Comparison of ENCODE assay signal across 17 cellular contexts in the genomic region with DNA sequence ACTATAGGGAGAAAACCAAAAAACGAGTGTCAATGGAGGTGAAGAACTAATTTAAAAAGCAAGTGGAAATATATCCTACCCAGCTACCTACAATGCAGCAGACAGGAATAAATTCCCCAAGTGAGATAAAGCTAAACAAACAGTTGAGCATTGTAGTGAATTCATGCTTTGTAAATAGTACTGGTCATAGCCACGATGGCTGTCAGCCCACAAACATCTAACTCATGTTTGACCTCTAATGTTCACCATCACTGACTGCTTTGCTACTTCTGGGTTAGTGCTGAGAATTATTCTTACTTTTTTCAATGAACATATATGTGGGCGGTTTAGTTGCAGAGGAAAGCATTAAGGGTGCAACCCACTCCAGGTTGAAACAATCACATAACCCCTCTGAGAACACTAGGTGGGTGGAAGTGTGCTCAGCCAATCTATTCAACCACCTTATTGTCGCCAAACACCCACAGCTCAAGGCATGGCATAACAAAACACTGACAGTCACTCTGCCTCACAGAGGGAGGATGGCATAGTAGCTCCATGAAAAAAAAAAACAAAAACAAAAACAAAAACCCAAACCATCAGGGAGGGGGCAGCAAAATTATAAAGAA.
DNase-seq lines count a peak whose midpoint lies in the region; ATAC-seq, FAIRE-seq and TF ChIP-seq lines count a peak whose summit lies in the region.
"Had no signal": no experiment of that assay in that cellular context is flagged by ENCODE, and none has a peak within 500 bp of the region (broad histone marks: within the 10 kb centered on the region; RNA-seq: fewer than 3 reads in every experiment).

No MANE protein-coding gene starts in this region.

- peaks cover 16% of the 10 kb centered on the region for H3K4me1 ChIP-seq in vagina
- H3K4me1 ChIP-seq: foreskin keratinocyte had no signal

- TF ChIP-seq POLR2A in vagina (IDR thresholded peaks at IDR 0.05), result no peak

- H3K27ac ChIP-seq in vagina, result no peak overlapping the region
- H3K27ac ChIP-seq: foreskin keratinocyte, PC-9, WERI-Rb-1 had no signal

- H3K4me3 ChIP-seq in bronchial epithelial cell (ENCODE audit: low read depth, low read length) (no peak overlapping the region), vagina (no peak overlapping the region)
- H3K4me3 ChIP-seq: PC-9 had no signal

- intact Hi-C loops in vagina (cut with DNase I), result no loop called here

- TF ChIP-seq CTCF in bronchial epithelial cell (IDR thresholded peaks at IDR 0.05; ENCODE audit: insufficient read depth, low read length, severe bottlenecking), result no peak
- no peak for TF ChIP-seq CTCF in vagina (IDR thresholded peaks at IDR 0.05)

- no peaks in the 10 kb centered on the region for H3K27me3 ChIP-seq in bronchial epithelial cell (ENCODE audit: control insufficient read depth, insufficient read depth, low read length)
- no peaks in the 10 kb centered on the region for H3K27me3 ChIP-seq in vagina
- H3K27me3 ChIP-seq: dorsolateral prefrontal cortex, foreskin keratinocyte had no signal

- DNase-seq in DMS153 (lab: John Stamatoyannopoulos, UW) (peak; percentile 22), HuH-7.5 (ENCODE audit: low spot score) (peak; percentile 51), bronchial epithelial cell (ENCODE audit: low read depth) (peak; percentile 11), myocyte (ENCODE audit: low read depth) (peak; percentile 18), vagina (ENCODE audit: extremely low spot score in 2 of 2) (no peak), NCI-H1092 (lab: John Stamatoyannopoulos, UW) (no peak), MV-4-11 (lab: John Stamatoyannopoulos, UW) (no peak)
- DNase-seq: activated CD8-positive, alpha-beta memory T cell treated with anti-CD3 and anti-CD28 coated beads, Interleukin-2, amount 50 U/mL, for 4 hours; dorsolateral prefrontal cortex; foreskin keratinocyte; H7; NCI-H1092 treated with DMSO at 0.1 percent for 48 hours; PC-9; stimulated activated CD4-positive, alpha-beta T cell treated with anti-CD3 and anti-CD28 coated beads, Interleukin-2, amount 100 ng/mL, for 48 hours; WERI-Rb-1 had no signal

- ATAC-seq in GM21447 (IDR thresholded peaks at IDR 0.05; ENCODE audit: unreplicated experiment), result no peak
- ATAC-seq: foreskin keratinocyte had no signal

- H3K36me3 ChIP-seq in bronchial epithelial cell (ENCODE audit: control insufficient read depth, insufficient read depth, low read length) (no peaks in the 10 kb centered on the region), vagina (no peaks in the 10 kb centered on the region)

- H3K9me3 ChIP-seq in vagina, result no peaks in the 10 kb centered on the region

- no peak for FAIRE-seq in bronchial epithelial cell (lab: Jason Lieb, UNC)
- FAIRE-seq: urothelium cell line had no signal

Comparison
In these comparisons a context has a peak if more than half of its experiments do, and no peak if none do; other contexts are left out.
1. DNase-seq: peak in DMS153 (single experiment), HuH-7.5 (single experiment), bronchial epithelial cell (single experiment) and myocyte (single experiment); none in vagina (0 of 2), NCI-H1092 (single experiment) and MV-4-11 (single experiment).